ENCODE assay signal across 8 cellular contexts in the genomic region with DNA sequence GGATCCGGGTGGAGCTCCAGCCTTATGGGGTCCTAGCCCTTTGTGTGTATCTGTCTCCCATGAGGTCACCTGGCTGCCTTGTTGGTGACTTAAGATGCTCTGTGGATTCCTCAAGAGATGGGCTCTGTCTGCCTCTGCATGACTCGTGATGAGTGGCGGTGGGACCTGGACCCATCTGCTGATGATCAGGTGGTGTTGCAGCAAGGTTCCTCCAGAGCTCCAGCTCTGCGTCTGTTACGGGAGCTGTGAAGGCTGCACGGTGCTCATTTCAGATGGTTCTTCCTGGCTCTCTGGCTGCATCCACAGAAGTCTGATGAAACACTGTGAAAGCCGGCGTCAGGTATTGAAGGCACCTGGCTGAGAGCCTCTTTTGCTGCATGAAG. TPM values are rescaled to one million over a fixed set of nuclear protein-coding genes. Genes with fewer than 3 reads are reported as not detected.
A peak's percentile ranks its signal among the peaks of the same experiment; 100 is the strongest.
DNase-seq lines count a peak whose midpoint lies in the region; TF ChIP-seq lines count a peak whose summit lies in the region.

No MANE protein-coding gene starts in this region.

- no peaks in the 10 kb centered on the region for H3K27me3 ChIP-seq in adipocyte (replicated peaks; ENCODE audit: control insufficient read depth, insufficient read depth, low read length)
- H3K27me3 ChIP-seq in mesendoderm (ENCODE audit: insufficient read depth, low read length, poor library complexity): no peaks in the 10 kb centered on the region

- in situ Hi-C loops in GM13977 (cut with MboI; ENCODE audit: low pct_unique_long_range_greater_than_20kb, low sequenced_read_pairs, unreplicated experiment): no loop called here

- H3K9me3 ChIP-seq in adipocyte (ENCODE audit: control insufficient read depth, low read length): no peaks in the 10 kb centered on the region

- no peak overlapping the region for H3K56ac ChIP-seq in mesendoderm (ENCODE audit: low read length)

- no peak overlapping the region for H4K8ac ChIP-seq in mesendoderm (ENCODE audit: low read depth, low read length)

- no peak overlapping the region for H3K18ac ChIP-seq in mesendoderm (ENCODE audit: low read length)

- H3K4me3 ChIP-seq in AG04449 (ENCODE audit: low read depth, low read length) (peak overlapping the region; percentile 73), adipocyte (ENCODE audit: low read length) (peak overlapping the region; percentile 84), mesendoderm (ENCODE audit: low read length) (no peak overlapping the region)

- H2AK5ac ChIP-seq in mesendoderm (ENCODE audit: low read length): no peak overlapping the region

- H3K23ac ChIP-seq in mesendoderm (ENCODE audit: low read length): no peak overlapping the region

- H2BK15ac ChIP-seq in mesendoderm (replicated peaks; ENCODE audit: low read depth): no peak overlapping the region

- WGBS in mesendoderm (ENCODE audit: extremely low coverage, insufficient coverage, low lambda C conversion rate): no CpG with 5 or more reads among the region's 8 CpGs

- H2BK120ac ChIP-seq in mesendoderm (ENCODE audit: low read depth, low read length): no peak overlapping the region

- H3K36me3 ChIP-seq in adipocyte (ENCODE audit: control insufficient read depth, insufficient read depth, low read length, severe bottlenecking): no peaks in the 10 kb centered on the region
- H3K36me3 ChIP-seq in mesendoderm (ENCODE audit: control insufficient read depth, insufficient read depth, low read length): no peaks in the 10 kb centered on the region

- no peak overlapping the region for H4K5ac ChIP-seq in mesendoderm (ENCODE audit: low read length)

- no peak overlapping the region for H2BK5ac ChIP-seq in mesendoderm (ENCODE audit: low read length)

- H3K9ac ChIP-seq in adipocyte (ENCODE audit: low read length): no peak overlapping the region
- H3K9ac ChIP-seq in mesendoderm (ENCODE audit: low read length): no peak overlapping the region

- DNase-seq in AG04449 (ENCODE audit: low read depth, low spot score) (no peak), HT1080 (ENCODE audit: low read depth) (peak; percentile 71), adipocyte (ENCODE audit: low read depth) (no peak), mesendoderm (peak; percentile 65), foreskin melanocyte (no peak), retina (no peak), KG1 (lab: John Stamatoyannopoulos, UW) (no peak), GM13977 (ENCODE audit: low spot score) (no peak)

- H3K4ac ChIP-seq in mesendoderm (ENCODE audit: low read depth, low read length): no peak overlapping the region

- no peak overlapping the region for H3K4me2 ChIP-seq in mesendoderm (ENCODE audit: low read length)

- H3K79me1 ChIP-seq in mesendoderm (ENCODE audit: low read length): peaks cover 23% of the 10 kb centered on the region

- H3K27ac ChIP-seq in mesendoderm (ENCODE audit: low read depth, low read length): no peak overlapping the region

- POLR2A ChIA-PET in AG04449 (lab: Yijun Ruan, JAX): interaction anchor here (0.6 kb wide), 1 partner anchor 98 kb away, joined by 3 read pairs; no protein-coding TSS in a partner anchor

- TF ChIP-seq CTCF in AG04449 (IDR thresholded peaks at IDR 0.05; ENCODE audit: insufficient read depth, low read length, missing control alignments) (no peak), GM13977 (IDR thresholded peaks at IDR 0.05; ENCODE audit: extremely low read depth, insufficient read depth, missing control alignments) (no peak)

- CTCF ChIA-PET in AG04449 (lab: Yijun Ruan, JAX): interaction anchor here (1.1 to 1.9 kb wide), 3 partner anchors 11 to 99 kb away, joined by 4 to 7 read pairs (median 7); no protein-coding TSS in a partner anchor

- H3K4me1 ChIP-seq in adipocyte (ENCODE audit: control insufficient read depth, insufficient read depth, low read length): peaks cover 26% of the 10 kb centered on the region
- H3K4me1 ChIP-seq in mesendoderm (ENCODE audit: control insufficient read depth, low read depth, low read length): peaks cover 6% of the 10 kb centered on the region

- peaks cover 56% of the 10 kb centered on the region for H3K79me2 ChIP-seq in mesendoderm (ENCODE audit: control insufficient read depth, insufficient read depth, low read length)

RNA-seq across cellular contexts. Expression of a gene that starts 2.4 kb away (rescaled TPM):
- 12.3 and 14.8 TPM in 2 replicates for total RNA-seq in HT1080 (2014; rRNA removed; shearing (Covaris generic))
- 8.4 and 11.5 TPM in 2 replicates for polyA plus RNA-seq in HT1080 (2015; cell fraction: cytosol; rRNA removed)
- polyA plus RNA-seq in HT1080 (2015; cell fraction: nucleus; rRNA removed): 7.0 and 9.5 TPM in 2 replicates
- 17.4 TPM for polyA plus RNA-seq in mesendoderm (2013, experiment 1 of 2)
- polyA plus RNA-seq in mesendoderm (2013, experiment 2 of 2): 16.8 TPM

Comparison
In these comparisons a context has a peak if more than half of its experiments do, and no peak if none do; other contexts are left out.
1. DNase-seq: peak in HT1080 (single experiment) and mesendoderm (single experiment); none in AG04449 (single experiment), adipocyte (single experiment), foreskin melanocyte (single experiment), retina (single experiment), KG1 (single experiment) and GM13977 (single experiment).